Comparison of ENCODE assay signal across 16 cellular contexts in the genomic region with DNA sequence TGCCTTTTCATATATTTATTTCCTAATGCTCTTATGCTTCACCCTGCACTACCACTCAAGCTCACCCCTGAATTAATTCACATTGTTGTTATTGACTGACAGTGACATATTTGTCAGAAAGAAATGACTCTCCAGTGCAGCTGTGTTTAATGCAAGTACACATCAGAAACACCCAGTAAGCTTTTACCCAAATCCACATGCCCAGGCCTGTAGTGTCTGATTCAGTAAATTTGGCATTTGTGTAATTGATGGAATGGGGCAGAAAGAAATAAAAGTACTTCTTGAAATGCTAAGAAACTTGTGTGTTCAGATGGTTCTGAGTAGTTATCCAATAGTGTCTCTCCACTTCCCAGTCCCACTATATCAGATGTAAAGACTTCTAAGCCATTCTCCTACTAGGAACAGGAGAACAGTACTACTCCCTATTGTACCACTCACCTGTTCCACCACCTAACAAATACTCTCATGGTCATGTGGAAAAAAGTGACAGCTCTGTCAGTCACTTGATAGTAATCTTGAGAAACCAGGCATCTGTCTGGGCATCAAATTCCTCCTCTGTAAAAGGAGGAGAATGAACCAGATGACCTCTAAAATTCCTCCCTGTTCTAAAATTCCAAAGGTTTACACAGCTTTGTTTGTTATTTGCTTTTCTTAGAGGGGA.
"Had no signal": no experiment of that assay in that cellular context is flagged by ENCODE, and none has a peak within 500 bp of the region (broad histone marks: within the 10 kb centered on the region; RNA-seq: fewer than 3 reads in every experiment).

No MANE protein-coding gene starts in this region.

- H3K9me3 ChIP-seq: gastroesophageal sphincter, stomach, thoracic aorta, transverse colon had no signal

- ATAC-seq: gastroesophageal sphincter; left colon; naive thymus-derived CD8-positive, alpha-beta T cell; sciatic nerve had no signal

- H3K27me3 ChIP-seq: gastroesophageal sphincter, stomach, transverse colon had no signal

- DNase-seq: cerebellar nuclear complex; erythroblast; glutamatergic neuron; immature natural killer cell; left colon; naive thymus-derived CD8-positive, alpha-beta T cell; posterior cingulate gyrus; stimulated activated CD4-positive, alpha-beta T cell treated with anti-CD3 and anti-CD28 coated beads, Interleukin-2, amount 100 ng/mL, for 24 hours; stimulated activated naive CD4-positive, alpha-beta T cell; stomach; substantia nigra; transverse colon had no signal

- H3K4me1 ChIP-seq: gastroesophageal sphincter, stomach, transverse colon had no signal

- H3K4me3 ChIP-seq: gastroesophageal sphincter, skin epidermis, stomach, thoracic aorta, transverse colon had no signal

- H3K27ac ChIP-seq: gastroesophageal sphincter, skin epidermis, stomach, thoracic aorta, transverse colon had no signal

- H3K36me3 ChIP-seq: gastroesophageal sphincter, stomach, thoracic aorta, transverse colon had no signal
